ENCODE assay signal across 17 cellular contexts in the genomic region with DNA sequence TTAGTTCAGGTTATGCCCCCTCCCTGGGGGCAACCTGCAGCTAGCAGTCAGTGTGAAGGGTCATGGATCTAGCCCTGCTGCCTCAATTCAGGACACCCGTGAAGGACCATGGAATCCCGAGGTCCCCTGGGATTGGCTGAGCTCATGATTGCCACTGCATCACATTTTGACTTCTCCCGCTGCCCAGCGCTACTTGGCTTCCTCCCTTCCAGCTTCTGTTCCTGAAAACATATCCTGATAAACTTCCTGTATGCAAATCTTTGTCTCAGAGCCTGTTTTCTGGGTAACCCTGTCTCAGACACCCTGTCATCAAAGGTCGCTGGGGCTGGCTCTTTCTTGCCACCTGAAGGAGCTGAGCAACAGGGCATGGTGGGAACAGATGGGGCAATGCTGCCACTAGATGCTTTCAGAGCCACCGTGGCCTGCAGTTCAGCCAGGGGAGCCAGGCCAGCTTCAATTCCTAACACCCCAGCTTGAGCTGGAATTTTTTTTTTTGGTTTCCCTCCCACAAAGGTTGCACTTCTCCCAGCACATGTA.
A peak's percentile ranks its signal among the peaks of the same experiment; 100 is the strongest.
DNase-seq lines count a peak whose midpoint lies in the region; ATAC-seq, FAIRE-seq and TF ChIP-seq lines count a peak whose summit lies in the region.
"Had no signal": no experiment of that assay in that cellular context is flagged by ENCODE, and none has a peak within 500 bp of the region (broad histone marks: within the 10 kb centered on the region; RNA-seq: fewer than 3 reads in every experiment).

No MANE protein-coding gene starts in this region.

- POLR2A ChIA-PET in H1 (lab: Charles Lee; ENCODE audit: partially characterized antibody), result no interaction called here

- H3K36me3 Mint-ChIP-seq in T-helper 17 cell (ENCODE audit: low read depth), result peaks cover 3% of the 10 kb centered on the region
- H3K36me3 Mint-ChIP-seq in stimulated activated memory B cell treated with anti-CD40 and anti-IgM and Interleukin-4, amounts not matched to agents 10 μg/mL and 1 μg/mL and 100 μg/mL, for 72 hours, result no peaks in the 10 kb centered on the region
- H3K36me3 Mint-ChIP-seq in type B pancreatic cell, result no peaks in the 10 kb centered on the region
- peaks cover 9% of the 10 kb centered on the region for H3K36me3 Mint-ChIP-seq in glutamatergic neuron (ENCODE audit: unreplicated experiment)

- no peak overlapping the region for H2BK20ac ChIP-seq in H1 (ENCODE audit: low read length)

- no peaks in the 10 kb centered on the region for H3K9me3 Mint-ChIP-seq in stimulated activated memory B cell treated with anti-CD40 and anti-IgM and Interleukin-4, amounts not matched to agents 10 μg/mL and 1 μg/mL and 100 μg/mL, for 72 hours
- H3K9me3 Mint-ChIP-seq in type B pancreatic cell, result no peaks in the 10 kb centered on the region
- peaks cover 9% of the 10 kb centered on the region for H3K9me3 Mint-ChIP-seq in glutamatergic neuron (ENCODE audit: unreplicated experiment)
- H3K9me3 Mint-ChIP-seq: CD4-positive, alpha-beta T cell had no signal

- H4K5ac ChIP-seq in H1 (ENCODE audit: insufficient read length, low read depth, low read length), result no peak overlapping the region

- H2BK15ac ChIP-seq in H1 (ENCODE audit: low read length), result 0 out of 2 replicates have a peak overlapping the region, but pooled peaks have one; percentile 49

- in situ Hi-C loops in GM23248 (cut with MboI), result no loop called here

- H3K23ac ChIP-seq in H1 (ENCODE audit: insufficient read length), result no peak overlapping the region

- H3K9me3 ChIP-seq in GM23248 (ENCODE audit: low read depth), result no peaks in the 10 kb centered on the region
- no peaks in the 10 kb centered on the region for H3K9me3 ChIP-seq in T-helper 17 cell (ENCODE audit: control insufficient read depth, low read length, poor library complexity, severe bottlenecking)
- H3K9me3 ChIP-seq in H1 (ENCODE audit: insufficient read depth in 2 of 2, low read depth in 1 of 2, low read length in 1 of 2), result no peaks in the 10 kb centered on the region
- H3K9me3 ChIP-seq: SK-N-SH had no signal

- no peak overlapping the region for H2BK5ac ChIP-seq in H1 (ENCODE audit: low read depth, low read length)

- CTCF ChIA-PET in H1 (lab: Charles Lee; ENCODE audit: partially characterized antibody), result interaction anchor here (0.6 to 1.8 kb wide), 17 partner anchors 8 to 308 kb away, joined by 3 to 9 read pairs (median 3); no protein-coding TSS in a partner anchor

- no peak for TF ChIP-seq POLR2A in H1 (IDR thresholded peaks at IDR 0.05; ENCODE audit: control extremely low read depth in 1 of 2, low read depth in 2 of 2, low read length in 2 of 2)

- H3K4me1 ChIP-seq in GM23248 (ENCODE audit: insufficient read depth) (peaks cover 14% of the 10 kb centered on the region), H1 (replicated peaks in 1 of 4; ENCODE audit: control insufficient read depth in 3 of 4, insufficient read depth in 4 of 4, low read length in 3 of 4) (peaks cover 0 to 7% (median 4%) of the 10 kb centered on the region in 4 experiments; a peak in 5 of 7 replicates)

- H4K8ac ChIP-seq in H1 (ENCODE audit: extremely low read depth, insufficient read depth, low read length), result no peak overlapping the region

- peak overlapping the region; percentile 50 for H3K9ac ChIP-seq in GM23248
- H3K9ac ChIP-seq in H1 (replicated peaks in 1 of 4; ENCODE audit: extremely low read depth in 1 of 4, low read depth in 3 of 4, low read length in 3 of 4), result no peak overlapping the region
- H3K9ac ChIP-seq: SK-N-SH had no signal

- 50% methylated on average over 6 of the region's 6 CpGs for WGBS in GM23248 (ENCODE audit: low coverage in 1 of 2, low lambda C conversion rate in 2 of 2, missing lambda C conversion rate in 2 of 2), 2 experiments
- WGBS in H1 (ENCODE audit: extremely low coverage in 1 of 2, insufficient coverage in 1 of 2, insufficient read length in 1 of 2, insufficient replicate concordance in 2 of 2, low coverage in 1 of 2, low lambda C conversion rate in 2 of 2, missing lambda C conversion rate in 1 of 2), 2 experiments, result 83% methylated on average over 6 of the region's 6 CpGs; no CpG with 5 or more reads in 1 of the 2 experiments

- no peak overlapping the region for H3K4ac ChIP-seq in H1 (replicated peaks; ENCODE audit: insufficient read length, low read depth, low read length)

- peak overlapping the region; percentile 43; the same call in 1 of the 2 replicates for H2AFZ ChIP-seq in GM23248
- no peak overlapping the region for H2AFZ ChIP-seq in H1 (ENCODE audit: low read length)
- H2AFZ ChIP-seq: PC-9 had no signal

- no peak overlapping the region for H3K4me3 ChIP-seq in GM23248
- H3K4me3 ChIP-seq in H1 (ENCODE audit: extremely low read depth in 1 of 4, insufficient read depth in 2 of 4, low read depth in 3 of 4, low read length in 4 of 4), result no peak overlapping the region
- H3K4me3 ChIP-seq: PC-9 had no signal

- H3K27ac Mint-ChIP-seq in T-helper 17 cell (peak overlapping the region; percentile 41), type B pancreatic cell (no peak overlapping the region), glutamatergic neuron (ENCODE audit: unreplicated experiment) (no peak overlapping the region)
- peak overlapping the region; percentile 32 for H3K27ac Mint-ChIP-seq in stimulated activated memory B cell treated with anti-CD40 and anti-IgM and Interleukin-4, amounts not matched to agents 10 μg/mL and 1 μg/mL and 100 μg/mL, for 72 hours
- H3K27ac Mint-ChIP-seq: CD4-positive, alpha-beta T cell had no signal

- H3K27ac ChIP-seq in GM23248 (peak overlapping the region; percentile 69), H1 (ENCODE audit: low read depth, low read length) (no peak overlapping the region)
- H3K27ac ChIP-seq: PC-9 had no signal

- ATAC-seq in T-helper 17 cell (no peak), HG03354 (IDR thresholded peaks at IDR 0.05; ENCODE audit: poor library complexity, severe bottlenecking, unreplicated experiment) (no peak)
- ATAC-seq in stimulated activated memory B cell treated with anti-CD40 and anti-IgM and Interleukin-4, amounts not matched to agents 10 μg/mL and 1 μg/mL and 100 μg/mL, for 72 hours, result peak; percentile 67

- H2AK5ac ChIP-seq in H1 (ENCODE audit: low read depth, low read length), result no peak overlapping the region

- peak overlapping the region; percentile 52; the same call in 1 of the 2 replicates for H2BK12ac ChIP-seq in H1 (ENCODE audit: low read depth, low read length)

- H3K27me3 ChIP-seq in GM23248 (replicated peaks; ENCODE audit: insufficient read depth) (no peaks in the 10 kb centered on the region), H1 (replicated peaks in 1 of 4; ENCODE audit: control insufficient read depth in 3 of 4, extremely low read depth in 1 of 4, insufficient read depth in 3 of 4, low read length in 3 of 4) (no peaks in the 10 kb centered on the region)

- H3K23me2 ChIP-seq in H1 (ENCODE audit: low read depth, low read length), result no peaks in the 10 kb centered on the region

- H3F3A ChIP-seq in GM23248 (ENCODE audit: insufficient read depth), result peaks cover 8% of the 10 kb centered on the region; the same call in 1 of the 2 replicates

- H3K36me3 ChIP-seq in GM23248 (ENCODE audit: low read depth), result no peaks in the 10 kb centered on the region
- no peaks in the 10 kb centered on the region for H3K36me3 ChIP-seq in H1 (ENCODE audit: control insufficient read depth in 2 of 4, insufficient read depth in 4 of 4, low read length in 3 of 4)

- no peak for DNase-seq in GM23248
- DNase-seq in T-helper 17 cell, result no peak
- no peak for DNase-seq in H1 (ENCODE audit: low read depth in 1 of 2, low spot score in 2 of 2)
- no peak for DNase-seq in type B pancreatic cell (ENCODE audit: extremely low spot score, unreplicated experiment)
- DNase-seq in glutamatergic neuron, result no peak
- DNase-seq in NCI-H524 (lab: John Stamatoyannopoulos, UW), result no peak
- DNase-seq: CD4-positive, alpha-beta T cell; DMS79; NCI-H1417; NCI-H2081; NCI-H526 treated with DMSO at 0.1 percent for 48 hours; PC-9; T-helper 1 cell had no signal

- no peak overlapping the region for H3K4me3 Mint-ChIP-seq in T-helper 17 cell
- no peak overlapping the region for H3K4me3 Mint-ChIP-seq in stimulated activated memory B cell treated with anti-CD40 and anti-IgM and Interleukin-4, amounts not matched to agents 10 μg/mL and 1 μg/mL and 100 μg/mL, for 72 hours
- H3K4me3 Mint-ChIP-seq in type B pancreatic cell, result no peak overlapping the region
- no peak overlapping the region for H3K4me3 Mint-ChIP-seq in glutamatergic neuron (ENCODE audit: unreplicated experiment)
- H3K4me3 Mint-ChIP-seq: CD4-positive, alpha-beta T cell had no signal

- TF ChIP-seq CTCF in H1 (IDR thresholded peaks at IDR 0.05; ENCODE audit: control extremely low read depth in 1 of 3, insufficient read depth in 1 of 3, low read depth in 1 of 3, low read length in 3 of 3), result no peak
- TF ChIP-seq CTCF in type B pancreatic cell (conservative IDR thresholded peaks at IDR 0.05), result no peak
- no peak for TF ChIP-seq CTCF in glutamatergic neuron (IDR thresholded peaks at IDR 0.05; ENCODE audit: partially characterized antibody, unreplicated experiment)

- H3K79me2 ChIP-seq in GM23248 (ENCODE audit: insufficient read depth) (no peaks in the 10 kb centered on the region), H1 (ENCODE audit: control insufficient read depth in 1 of 2, insufficient read depth in 2 of 2, low read length in 2 of 2) (no peaks in the 10 kb centered on the region)

- no peak overlapping the region for H3K56ac ChIP-seq in H1 (replicated peaks; ENCODE audit: insufficient read length, low read depth, low read length)

- peaks cover 4% of the 10 kb centered on the region for H3K4me1 Mint-ChIP-seq in T-helper 17 cell
- H3K4me1 Mint-ChIP-seq in stimulated activated memory B cell treated with anti-CD40 and anti-IgM and Interleukin-4, amounts not matched to agents 10 μg/mL and 1 μg/mL and 100 μg/mL, for 72 hours, result peaks cover 27% of the 10 kb centered on the region
- H3K4me1 Mint-ChIP-seq in type B pancreatic cell (ENCODE audit: unreplicated experiment), result peaks cover 11% of the 10 kb centered on the region
- peaks cover 38% of the 10 kb centered on the region for H3K4me1 Mint-ChIP-seq in glutamatergic neuron (ENCODE audit: low read depth, unreplicated experiment)

- no peak overlapping the region for H3K14ac ChIP-seq in H1 (ENCODE audit: insufficient read length)

- H3K4me2 ChIP-seq in GM23248 (ENCODE audit: unreplicated experiment) (peak overlapping the region; percentile 32), H1 (ENCODE audit: insufficient read depth in 1 of 2, low read depth in 2 of 2, low read length in 2 of 2) (no peak overlapping the region)
- H3K4me2 ChIP-seq: PC-9, SK-N-SH had no signal

- TF ChIP-seq RAD21 in H1 (IDR thresholded peaks at IDR 0.05 in 1 of 2, conservative IDR thresholded peaks at IDR 0.05 in 1 of 2; ENCODE audit: low read depth in 2 of 2, low read length in 2 of 2), result no peak

- H4K91ac ChIP-seq in H1 (replicated peaks; ENCODE audit: insufficient read length, low read length), result no peak overlapping the region

- H3K18ac ChIP-seq in H1 (ENCODE audit: extremely low read depth, low read length), result no peak overlapping the region; the same call in 1 of the 2 replicates

- no peaks in the 10 kb centered on the region for H3K79me1 ChIP-seq in H1 (ENCODE audit: low read depth, low read length)

- TF ChIP-seq EP300 in H1 (IDR thresholded peaks at IDR 0.05; ENCODE audit: borderline replicate concordance in 1 of 2, low read depth in 2 of 2, low read length in 2 of 2), result no peak

- FAIRE-seq in H1 (lab: Jason Lieb, UNC), result no peak
- FAIRE-seq: G401.6 had no signal

- H4K20me1 ChIP-seq in GM23248 (ENCODE audit: insufficient read depth) (no peaks in the 10 kb centered on the region), H1 (replicated peaks in 1 of 2; ENCODE audit: control insufficient read depth in 1 of 2, insufficient read depth in 2 of 2, low read length in 2 of 2) (no peaks in the 10 kb centered on the region)

- no peaks in the 10 kb centered on the region for H3K9me2 ChIP-seq in GM23248 (ENCODE audit: insufficient read depth)
- H3K9me2 ChIP-seq: SK-N-SH had no signal

- H2BK120ac ChIP-seq in H1 (replicated peaks; ENCODE audit: low read depth, low read length), result no peak overlapping the region

- H3K27me3 Mint-ChIP-seq in T-helper 17 cell, result peaks cover 78% of the 10 kb centered on the region
- peaks cover 15% of the 10 kb centered on the region for H3K27me3 Mint-ChIP-seq in stimulated activated memory B cell treated with anti-CD40 and anti-IgM and Interleukin-4, amounts not matched to agents 10 μg/mL and 1 μg/mL and 100 μg/mL, for 72 hours
- peaks cover 6% of the 10 kb centered on the region for H3K27me3 Mint-ChIP-seq in type B pancreatic cell
- H3K27me3 Mint-ChIP-seq in glutamatergic neuron (ENCODE audit: unreplicated experiment), result peaks cover 4% of the 10 kb centered on the region

Comparison
In these comparisons a context has a peak if more than half of its experiments do, and no peak if none do; other contexts are left out.
1. H3K27ac Mint-ChIP-seq: peak in T-helper 17 cell (single experiment) and stimulated activated memory B cell treated with anti-CD40 and anti-IgM and Interleukin-4, amounts not matched to agents 10 μg/mL and 1 μg/mL and 100 μg/mL, for 72 hours (single experiment); none in type B pancreatic cell (single experiment) and glutamatergic neuron (single experiment).